In the genomic region with DNA sequence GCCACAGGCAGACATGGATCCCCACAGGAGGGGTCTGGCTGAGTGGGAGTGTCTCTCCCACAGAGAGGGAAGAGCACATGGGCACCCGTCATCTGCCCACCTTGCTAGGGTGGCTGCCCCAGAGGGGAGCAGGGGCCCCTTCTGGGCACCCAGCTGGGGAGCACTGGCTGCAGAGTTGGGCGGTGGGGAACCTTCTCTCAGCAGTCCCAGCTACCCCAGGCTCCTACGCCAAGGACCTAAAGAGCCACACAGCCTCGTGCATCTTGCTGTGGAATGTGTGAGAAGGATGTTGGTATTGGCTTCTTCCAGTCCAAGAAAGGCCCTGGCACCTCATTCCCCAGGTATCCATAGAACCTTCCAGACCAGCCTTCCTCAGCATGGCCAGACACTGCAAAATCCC, we compare ENCODE assay signal across 23 cellular contexts.
DNase-seq lines count a peak whose midpoint lies in the region; ATAC-seq and TF ChIP-seq lines count a peak whose summit lies in the region.
"Had no signal": no experiment of that assay in that cellular context is flagged by ENCODE, and none has a peak within 500 bp of the region (broad histone marks: within the 10 kb centered on the region; RNA-seq: fewer than 3 reads in every experiment).

No MANE protein-coding gene starts in this region.

- no peak overlapping the region for H3K27ac ChIP-seq in lower lobe of right lung
- H3K27ac ChIP-seq: BLaER1 treated with 17β-estradiol and CSF1 and Interleukin-3, amounts not matched to agents 10 nM and 100 nM had no signal

- H3K27me3 Mint-ChIP-seq in endothelial cell (ENCODE audit: unreplicated experiment): peaks cover 11% of the 10 kb centered on the region
- peaks cover 4 to 17% of the 10 kb centered on the region in 2 donors for H3K27me3 Mint-ChIP-seq in stimulated activated naive B cell treated with anti-CD40 and anti-IgM and Interleukin-4, amounts not matched to agents 10 μg/mL and 1 μg/mL and 100 μg/mL, for 72 hours

- no peaks in the 10 kb centered on the region for H3K4me1 ChIP-seq in lower lobe of right lung

- intact Hi-C loops in lower lobe of right lung (cut with DNase I): no loop called here

- peaks cover 5% of the 10 kb centered on the region for H3K36me3 Mint-ChIP-seq in endothelial cell (ENCODE audit: low read depth, unreplicated experiment)
- H3K36me3 Mint-ChIP-seq in stimulated activated naive B cell treated with anti-CD40 and anti-IgM and Interleukin-4, amounts not matched to agents 10 μg/mL and 1 μg/mL and 100 μg/mL, for 72 hours: no peaks in the 10 kb centered on the region
- H3K36me3 Mint-ChIP-seq: CD14-positive monocyte; CD8-positive, alpha-beta memory T cell had no signal

- DNase-seq in H7 (peak; percentile 34), endothelial cell (ENCODE audit: low spot score) (no peak), lower lobe of right lung (peak; percentile 34), NCI-H1417 (lab: John Stamatoyannopoulos, UW) (no peak), NCI-H187 (lab: John Stamatoyannopoulos, UW) (no peak)
- DNase-seq in stimulated activated naive B cell treated with anti-CD40 and anti-IgM and Interleukin-4, amounts not matched to agents 10 μg/mL and 1 μg/mL and 100 μg/mL, for 72 hours: no peak
- DNase-seq: 8988T; ACHN; AML-193; BE2C; CD4-positive, alpha-beta T cell; DMS 273 treated with DMSO at 0.1 percent for 48 hours; DMS79; EL; GDM1; GOT3; HCEC 1CT had no signal

- TF ChIP-seq CTCF in endothelial cell (IDR thresholded peaks at IDR 0.05; ENCODE audit: unreplicated experiment) (no peak), lower lobe of right lung (IDR thresholded peaks at IDR 0.05) (no peak)

- H3K4me3 ChIP-seq in H7 (ENCODE audit: insufficient read depth, low read depth, low read length): no peak overlapping the region
- no peak overlapping the region for H3K4me3 ChIP-seq in lower lobe of right lung
- H3K4me3 ChIP-seq: A549; BLaER1 treated with 17β-estradiol and CSF1 and Interleukin-3, amounts not matched to agents 10 nM and 100 nM; GM12878 had no signal

- H3K9me3 Mint-ChIP-seq in endothelial cell (ENCODE audit: unreplicated experiment): peaks cover 4% of the 10 kb centered on the region
- peaks cover 0 to 8% of the 10 kb centered on the region in 2 donors for H3K9me3 Mint-ChIP-seq in stimulated activated naive B cell treated with anti-CD40 and anti-IgM and Interleukin-4, amounts not matched to agents 10 μg/mL and 1 μg/mL and 100 μg/mL, for 72 hours
- H3K9me3 Mint-ChIP-seq: CD4-positive, alpha-beta T cell; CD8-positive, alpha-beta memory T cell had no signal

- H3K27me3 ChIP-seq in H7 (ENCODE audit: control insufficient read depth, insufficient read depth, low read length) (no peaks in the 10 kb centered on the region), lower lobe of right lung (ENCODE audit: low read depth) (no peaks in the 10 kb centered on the region)
- H3K27me3 ChIP-seq: BE2C; BLaER1 treated with 17β-estradiol and CSF1 and Interleukin-3, amounts not matched to agents 10 nM and 100 nM had no signal

- H3K27ac Mint-ChIP-seq in endothelial cell (ENCODE audit: unreplicated experiment): no peak overlapping the region
- H3K27ac Mint-ChIP-seq in stimulated activated naive B cell treated with anti-CD40 and anti-IgM and Interleukin-4, amounts not matched to agents 10 μg/mL and 1 μg/mL and 100 μg/mL, for 72 hours: peak overlapping the region; percentile 79
- H3K27ac Mint-ChIP-seq: CD14-positive monocyte; CD4-positive, alpha-beta T cell had no signal

- H3K4me1 Mint-ChIP-seq in endothelial cell (ENCODE audit: unreplicated experiment): no peaks in the 10 kb centered on the region
- H3K4me1 Mint-ChIP-seq in stimulated activated naive B cell treated with anti-CD40 and anti-IgM and Interleukin-4, amounts not matched to agents 10 μg/mL and 1 μg/mL and 100 μg/mL, for 72 hours: no peaks in the 10 kb centered on the region
- H3K4me1 Mint-ChIP-seq: CD8-positive, alpha-beta memory T cell had no signal

- H3K9me3 ChIP-seq in lower lobe of right lung: no peaks in the 10 kb centered on the region
- H3K9me3 ChIP-seq: A549; BE2C; BLaER1 treated with 17β-estradiol and CSF1 and Interleukin-3, amounts not matched to agents 10 nM and 100 nM had no signal

- peak overlapping the region; percentile 32 for H3K4me3 Mint-ChIP-seq in endothelial cell (ENCODE audit: unreplicated experiment)
- H3K4me3 Mint-ChIP-seq in stimulated activated naive B cell treated with anti-CD40 and anti-IgM and Interleukin-4, amounts not matched to agents 10 μg/mL and 1 μg/mL and 100 μg/mL, for 72 hours: no peak overlapping the region
- H3K4me3 Mint-ChIP-seq: CD14-positive monocyte; CD4-positive, alpha-beta T cell; CD8-positive, alpha-beta memory T cell had no signal

- no peaks in the 10 kb centered on the region for H3K36me3 ChIP-seq in H7 (replicated peaks; ENCODE audit: control insufficient read depth, insufficient read depth, low read length)
- no peaks in the 10 kb centered on the region for H3K36me3 ChIP-seq in lower lobe of right lung
- H3K36me3 ChIP-seq: BE2C; BLaER1 treated with 17β-estradiol and CSF1 and Interleukin-3, amounts not matched to agents 10 nM and 100 nM had no signal

- ATAC-seq in lower lobe of right lung: no peak
- no peak for ATAC-seq in stimulated activated naive B cell treated with anti-CD40 and anti-IgM and Interleukin-4, amounts not matched to agents 10 μg/mL and 1 μg/mL and 100 μg/mL, for 72 hours (replicated peaks)
- no peak for ATAC-seq in HG02840 (IDR thresholded peaks at IDR 0.05; ENCODE audit: low FRiP score, unreplicated experiment)
- ATAC-seq: GM12878 had no signal

Comparison
In these comparisons a context has a peak if more than half of its experiments do, and no peak if none do; other contexts are left out.
1. DNase-seq: peak in H7 (single experiment) and lower lobe of right lung (single experiment); none in endothelial cell (single experiment), stimulated activated naive B cell treated with anti-CD40 and anti-IgM and Interleukin-4, amounts not matched to agents 10 μg/mL and 1 μg/mL and 100 μg/mL, for 72 hours (single experiment), NCI-H1417 (0 of 3) and NCI-H187 (0 of 2).